ENCODE assay signal across 20 cellular contexts in the genomic region with DNA sequence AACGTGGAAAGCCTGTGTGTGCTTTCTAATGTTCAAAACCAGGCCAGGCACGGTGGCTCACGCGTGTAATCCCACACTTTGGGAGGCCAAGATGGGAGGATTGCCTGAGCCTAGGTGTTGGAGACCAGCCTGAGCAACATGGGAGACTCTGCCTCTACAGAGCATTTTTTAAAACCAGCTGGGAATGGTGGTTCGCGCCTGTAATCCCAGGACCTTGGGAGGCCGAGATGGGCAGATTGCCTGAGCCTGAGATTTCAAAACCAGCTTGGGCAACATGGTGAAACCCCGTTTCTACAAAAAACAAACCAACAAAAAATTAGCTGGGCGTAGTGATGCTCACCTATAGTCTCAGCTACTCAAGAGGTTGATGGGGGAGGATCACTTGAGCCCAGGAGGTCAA. TPM values are rescaled to one million over a fixed set of nuclear protein-coding genes. Genes with fewer than 3 reads are reported as not detected.
DNase-seq lines count a peak whose midpoint lies in the region; ATAC-seq and TF ChIP-seq lines count a peak whose summit lies in the region.
"Had no signal": no experiment of that assay in that cellular context is flagged by ENCODE, and none has a peak within 500 bp of the region (broad histone marks: within the 10 kb centered on the region; RNA-seq: fewer than 3 reads in every experiment).

No MANE protein-coding gene starts in this region.

- intact Hi-C loops in activated CD4-positive, alpha-beta T cell treated with anti-CD3 and anti-CD28 coated beads for 36 hours (cut with DNase I, micrococcal nuclease), result no loop called here
- intact Hi-C loops in CD14-positive monocyte (cut with micrococcal nuclease), result no loop called here

- POLR2A ChIA-PET in activated CD4-positive, alpha-beta T cell treated with anti-CD3 and anti-CD28 coated beads for 36 hours (lab: Charles Lee), result no interaction called here
- POLR2A ChIA-PET in activated CD4-positive, alpha-beta memory T cell treated with anti-CD3 and anti-CD28 coated beads, Interleukin-2, amount 10 ng/mL, durations not matched to agents 7 days and 5 days (lab: Charles Lee), result interaction anchor here (0.8 to 1.6 kb wide), 4 partner anchors 8 to 141 kb away, joined by 3 to 12 read pairs (median 3); no protein-coding TSS in a partner anchor

- peaks cover 47% of the 10 kb centered on the region for H3K36me3 Mint-ChIP-seq in activated CD4-positive, alpha-beta T cell treated with anti-CD3 and anti-CD28 coated beads for 36 hours (ENCODE audit: low read depth)
- peaks cover 53 to 88% of the 10 kb centered on the region in 2 donors for H3K36me3 Mint-ChIP-seq in CD14-positive monocyte
- H3K36me3 Mint-ChIP-seq in activated CD4-positive, alpha-beta memory T cell treated with anti-CD3 and anti-CD28 coated beads, Interleukin-2, amount 10 ng/mL, durations not matched to agents 7 days and 5 days (ENCODE audit: low read depth), result peaks cover 78% of the 10 kb centered on the region
- peaks cover 6% of the 10 kb centered on the region for H3K36me3 Mint-ChIP-seq in glutamatergic neuron (ENCODE audit: unreplicated experiment)

- H3K27ac Mint-ChIP-seq in activated CD4-positive, alpha-beta T cell treated with anti-CD3 and anti-CD28 coated beads for 36 hours, result peak overlapping the region; percentile 77
- peak overlapping the region in 4 of 7 donors; percentile 6 to 66 (median 52) for H3K27ac Mint-ChIP-seq in CD14-positive monocyte
- peak overlapping the region; percentile 26 for H3K27ac Mint-ChIP-seq in activated CD4-positive, alpha-beta memory T cell treated with anti-CD3 and anti-CD28 coated beads, Interleukin-2, amount 10 ng/mL, durations not matched to agents 7 days and 5 days
- H3K27ac Mint-ChIP-seq in glutamatergic neuron (ENCODE audit: unreplicated experiment), result no peak overlapping the region
- H3K27ac Mint-ChIP-seq: activated naive CD4-positive, alpha-beta T cell treated with anti-CD3 and anti-CD28 coated beads, Interleukin-2, amount 10 ng/mL, durations not matched to agents 7 days and 5 days; memory B cell had no signal

- H3K9me3 Mint-ChIP-seq in activated CD4-positive, alpha-beta T cell treated with anti-CD3 and anti-CD28 coated beads for 36 hours (ENCODE audit: low read depth), result no peaks in the 10 kb centered on the region
- H3K9me3 Mint-ChIP-seq in CD14-positive monocyte (peaks cover 0 to 2% (median 0%) of the 10 kb centered on the region in 7 donors), glutamatergic neuron (ENCODE audit: unreplicated experiment) (no peaks in the 10 kb centered on the region)
- no peaks in the 10 kb centered on the region for H3K9me3 Mint-ChIP-seq in activated CD4-positive, alpha-beta memory T cell treated with anti-CD3 and anti-CD28 coated beads, Interleukin-2, amount 10 ng/mL, durations not matched to agents 7 days and 5 days
- H3K9me3 Mint-ChIP-seq: activated naive CD4-positive, alpha-beta T cell treated with anti-CD3 and anti-CD28 coated beads, Interleukin-2, amount 10 ng/mL, durations not matched to agents 7 days and 5 days; CD8-positive, alpha-beta memory T cell; memory B cell had no signal

- DNase-seq in activated CD4-positive, alpha-beta T cell treated with anti-CD3 and anti-CD28 coated beads for 36 hours, result no peak
- DNase-seq in activated CD4-positive, alpha-beta T cell treated with anti-CD3 and anti-CD28 coated beads, Interleukin-2, amount 50 U/mL, for 1 hour, result no peak
- DNase-seq in CD14-positive monocyte (ENCODE audit: low spot score) (no peak), iris pigment epithelial cell (ENCODE audit: low read depth) (peak; percentile 31), NCI-H2107 treated with DMSO at 0.1 percent for 48 hours (lab: John Stamatoyannopoulos, UW; ENCODE audit: unreplicated experiment) (no peak), glutamatergic neuron (no peak)
- DNase-seq in activated CD4-positive, alpha-beta memory T cell treated with anti-CD3 and anti-CD28 coated beads, Interleukin-2, amount 10 ng/mL, durations not matched to agents 7 days and 5 days, result no peak
- DNase-seq in stimulated activated CD4-positive, alpha-beta T cell treated with anti-CD3 and anti-CD28 coated beads, Interleukin-12 subunit alpha, Interleukin-12 subunit beta, amount 100 ng/mL, for 4 hours, result no peak
- DNase-seq: activated CD8-positive, alpha-beta memory T cell treated with anti-CD3 and anti-CD28 coated beads for 24 hours; activated naive CD4-positive, alpha-beta T cell treated with anti-CD3 and anti-CD28 coated beads, Interleukin-2, amount 10 ng/mL, durations not matched to agents 7 days and 5 days; hippocampal formation; NCI-H1105; NCI-H2029 treated with DMSO at 0.1 percent for 48 hours; NCI-H2227 treated with DMSO at 0.1 percent for 48 hours; NCI-H526 treated with DMSO at 0.1 percent for 48 hours; SIG-M5; stimulated activated naive CD4-positive, alpha-beta T cell treated with Interleukin-2 at 50 U/mL for 16 hours had no signal

- TF ChIP-seq CTCF in CD14-positive monocyte (IDR thresholded peaks at IDR 0.05) (no peak), glutamatergic neuron (IDR thresholded peaks at IDR 0.05; ENCODE audit: partially characterized antibody, unreplicated experiment) (no peak)

- no peak for ATAC-seq in activated CD4-positive, alpha-beta T cell treated with anti-CD3 and anti-CD28 coated beads for 36 hours
- ATAC-seq: gastroesophageal sphincter had no signal

- H3K4me3 Mint-ChIP-seq in activated CD4-positive, alpha-beta T cell treated with anti-CD3 and anti-CD28 coated beads for 36 hours, result no peak overlapping the region
- H3K4me3 Mint-ChIP-seq in CD14-positive monocyte, result no peak overlapping the region
- no peak overlapping the region for H3K4me3 Mint-ChIP-seq in activated CD4-positive, alpha-beta memory T cell treated with anti-CD3 and anti-CD28 coated beads, Interleukin-2, amount 10 ng/mL, durations not matched to agents 7 days and 5 days
- H3K4me3 Mint-ChIP-seq in glutamatergic neuron (ENCODE audit: unreplicated experiment), result no peak overlapping the region
- H3K4me3 Mint-ChIP-seq: activated naive CD4-positive, alpha-beta T cell treated with anti-CD3 and anti-CD28 coated beads, Interleukin-2, amount 10 ng/mL, durations not matched to agents 7 days and 5 days; memory B cell had no signal

- peaks cover 5% of the 10 kb centered on the region for H3K4me1 Mint-ChIP-seq in activated CD4-positive, alpha-beta T cell treated with anti-CD3 and anti-CD28 coated beads for 36 hours
- H3K4me1 Mint-ChIP-seq in CD14-positive monocyte (peaks cover 29% of the 10 kb centered on the region), glutamatergic neuron (ENCODE audit: low read depth, unreplicated experiment) (peaks cover 5% of the 10 kb centered on the region)
- peaks cover 42% of the 10 kb centered on the region for H3K4me1 Mint-ChIP-seq in activated CD4-positive, alpha-beta memory T cell treated with anti-CD3 and anti-CD28 coated beads, Interleukin-2, amount 10 ng/mL, durations not matched to agents 7 days and 5 days

- CTCF ChIA-PET in activated CD4-positive, alpha-beta T cell treated with anti-CD3 and anti-CD28 coated beads for 36 hours (lab: Charles Lee), result interaction anchor here (0.7 kb wide), 2 partner anchors 38 to 45 kb away, joined by 3 read pairs; no protein-coding TSS in a partner anchor
- CTCF ChIA-PET in activated CD4-positive, alpha-beta memory T cell treated with anti-CD3 and anti-CD28 coated beads, Interleukin-2, amount 10 ng/mL, durations not matched to agents 7 days and 5 days (lab: Charles Lee), result no interaction called here

- H3K27me3 Mint-ChIP-seq in activated CD4-positive, alpha-beta T cell treated with anti-CD3 and anti-CD28 coated beads for 36 hours, result no peaks in the 10 kb centered on the region
- peaks cover 0 to 2% (median 0%) of the 10 kb centered on the region in 3 donors for H3K27me3 Mint-ChIP-seq in CD14-positive monocyte (ENCODE audit: low read depth in 3 of 3)
- H3K27me3 Mint-ChIP-seq in activated CD4-positive, alpha-beta memory T cell treated with anti-CD3 and anti-CD28 coated beads, Interleukin-2, amount 10 ng/mL, durations not matched to agents 7 days and 5 days, result no peaks in the 10 kb centered on the region
- peaks cover 3% of the 10 kb centered on the region for H3K27me3 Mint-ChIP-seq in glutamatergic neuron (ENCODE audit: unreplicated experiment)
- H3K27me3 Mint-ChIP-seq: activated naive CD4-positive, alpha-beta T cell treated with anti-CD3 and anti-CD28 coated beads, Interleukin-2, amount 10 ng/mL, durations not matched to agents 7 days and 5 days; CD8-positive, alpha-beta memory T cell; memory B cell had no signal

RNA-seq across cellular contexts. Expression of gene RNF213, which starts 26.4 kb away (rescaled TPM):
- total RNA-seq in activated CD4-positive, alpha-beta T cell treated with anti-CD3 and anti-CD28 coated beads for 36 hours, result 100 to 1,000 TPM; 334 to 366 TPM
- polyA plus RNA-seq in CD14-positive monocyte, result 10 to 100 TPM; 10.3 to 18.1 TPM
- 100 to 1,000 TPM; 787 to 849 TPM for total RNA-seq in activated CD4-positive, alpha-beta memory T cell treated with anti-CD3 and anti-CD28 coated beads, Interleukin-2, amount 10 ng/mL, durations not matched to agents 7 days and 5 days
- 34.7 TPM for total RNA-seq in glutamatergic neuron (ENCODE audit: unreplicated experiment)
